In genomic region chr3:196537319-196537984, GRCh38 we compare ENCODE assay signal across 8 cellular contexts. TPM values are rescaled to one million over a fixed set of nuclear protein-coding genes. Genes with fewer than 3 reads are reported as not detected.
A peak's percentile ranks its signal among the peaks of the same experiment; 100 is the strongest.
DNase-seq lines count a peak whose midpoint lies in the region; ATAC-seq and TF ChIP-seq lines count a peak whose summit lies in the region.

No MANE protein-coding gene starts in this region.

- H3K9me3 Mint-ChIP-seq in CD4-positive, CD25-positive, alpha-beta regulatory T cell: no peaks in the 10 kb centered on the region
- peaks cover 2% of the 10 kb centered on the region for H3K9me3 Mint-ChIP-seq in nephron

- intact Hi-C loops in IMR-90 (cut with micrococcal nuclease): no loop called here
- intact Hi-C loops in tibial artery (cut with DNase I; ENCODE audit: low total_unique reads): loop anchor here (10.0 kb wide), 1 partner anchor 137 kb away; no protein-coding TSS in a partner anchor

- H3K27ac ChIP-seq in CD4-positive, CD25-positive, alpha-beta regulatory T cell (ENCODE audit: insufficient read depth, low read length, poor library complexity, severe bottlenecking): no peak overlapping the region
- H3K27ac ChIP-seq in IMR-90 (ENCODE audit: insufficient read depth, low read length) (no peak overlapping the region), tibial artery (no peak overlapping the region)

- H3K36me3 ChIP-seq in CD4-positive, CD25-positive, alpha-beta regulatory T cell (ENCODE audit: control insufficient read depth, insufficient read depth, low read length): no peaks in the 10 kb centered on the region
- H3K36me3 ChIP-seq in IMR-90 (ENCODE audit: control insufficient read depth, insufficient read depth, low read length): no peaks in the 10 kb centered on the region
- no peaks in the 10 kb centered on the region for H3K36me3 ChIP-seq in tibial artery

- CTCF ChIA-PET in IMR-90 (lab: Yijun Ruan, JAX): no interaction called here

- H3K4me1 ChIP-seq in CD4-positive, CD25-positive, alpha-beta regulatory T cell (ENCODE audit: control insufficient read depth, insufficient read depth, low read length, poor library complexity, severe bottlenecking): no peaks in the 10 kb centered on the region
- no peaks in the 10 kb centered on the region for H3K4me1 ChIP-seq in IMR-90 (ENCODE audit: control insufficient read depth, insufficient read depth, low read length)
- no peaks in the 10 kb centered on the region for H3K4me1 ChIP-seq in tibial artery

- dilution Hi-C loops in IMR-90 (cut with HindIII; ENCODE audit: low sequenced_read_pairs, unreplicated experiment): no loop called here

- no peak for TF ChIP-seq POLR2A in IMR-90 (IDR thresholded peaks at IDR 0.05; ENCODE audit: low read depth, low read length)

- no peak overlapping the region for H3K14ac ChIP-seq in IMR-90 (replicated peaks; ENCODE audit: low read depth, low read length)

- no peak overlapping the region for H2AFZ ChIP-seq in IMR-90 (replicated peaks; ENCODE audit: low read length, poor library complexity)

- H3K56ac ChIP-seq in IMR-90 (ENCODE audit: extremely low read depth, insufficient read depth, low read length): no peak overlapping the region

- no peak overlapping the region for H4K8ac ChIP-seq in IMR-90 (ENCODE audit: low read depth in 2 of 2, low read length in 2 of 2)

- H3K4me3 ChIP-seq in CD4-positive, CD25-positive, alpha-beta regulatory T cell (ENCODE audit: low read depth, low read length): no peak overlapping the region
- H3K4me3 ChIP-seq in IMR-90 (ENCODE audit: insufficient read depth, low read depth, low read length): no peak overlapping the region
- H3K4me3 ChIP-seq in tibial artery: no peak overlapping the region

- no peak overlapping the region for H3K4ac ChIP-seq in IMR-90 (ENCODE audit: low read depth, low read length)

- H3K27me3 ChIP-seq in CD4-positive, CD25-positive, alpha-beta regulatory T cell (ENCODE audit: control insufficient read depth, insufficient read depth, low read length): no peaks in the 10 kb centered on the region
- H3K27me3 ChIP-seq in IMR-90 (ENCODE audit: control insufficient read depth, insufficient read depth, low read length) (no peaks in the 10 kb centered on the region; the same call in 1 of the 2 replicates), tibial artery (no peaks in the 10 kb centered on the region)

- TF ChIP-seq CTCF in IMR-90 (conservative IDR thresholded peaks at IDR 0.05; ENCODE audit: low read depth, low read length) (peak; percentile 55), nephron (IDR thresholded peaks at IDR 0.05; ENCODE audit: unreplicated experiment in 3 of 3) (peak; percentile 40 to 57 (median 54)), tibial artery (IDR thresholded peaks at IDR 0.05) (peak; percentile 56 to 57)

- no peak overlapping the region for H2BK15ac ChIP-seq in IMR-90 (ENCODE audit: low read depth, low read length)

- H4K20me1 ChIP-seq in IMR-90 (ENCODE audit: insufficient read depth, low read length): no peaks in the 10 kb centered on the region

- H3K4me1 Mint-ChIP-seq in CD4-positive, CD25-positive, alpha-beta regulatory T cell: peaks cover 4 to 6% (median 5%) of the 10 kb centered on the region in 4 donors
- no peaks in the 10 kb centered on the region for H3K4me1 Mint-ChIP-seq in nephron

- no peak overlapping the region for H2AK9ac ChIP-seq in IMR-90 (replicated peaks; ENCODE audit: low read depth, low read length, poor library complexity)

- no peaks in the 10 kb centered on the region for H3K9me1 ChIP-seq in IMR-90 (ENCODE audit: insufficient read depth, low read length)

- H3K36me3 Mint-ChIP-seq in CD4-positive, CD25-positive, alpha-beta regulatory T cell: no peaks in the 10 kb centered on the region
- no peaks in the 10 kb centered on the region for H3K36me3 Mint-ChIP-seq in nephron (ENCODE audit: low read depth)

- no peak overlapping the region for H3K9ac ChIP-seq in IMR-90 (ENCODE audit: low read depth, low read length)

- H3K27ac Mint-ChIP-seq in CD4-positive, CD25-positive, alpha-beta regulatory T cell: no peak overlapping the region
- H3K27ac Mint-ChIP-seq in nephron: no peak overlapping the region

- H3K9me3 ChIP-seq in CD4-positive, CD25-positive, alpha-beta regulatory T cell (ENCODE audit: control insufficient read depth in 2 of 2, low read length in 2 of 2): no peaks in the 10 kb centered on the region
- H3K9me3 ChIP-seq in IMR-90 (ENCODE audit: control insufficient read depth, insufficient read depth, low read length): no peaks in the 10 kb centered on the region
- H3K9me3 ChIP-seq in tibial artery: no peaks in the 10 kb centered on the region

- no peak overlapping the region for H2BK120ac ChIP-seq in IMR-90 (ENCODE audit: low read depth, low read length)

- H3K27me3 Mint-ChIP-seq in CD4-positive, CD25-positive, alpha-beta regulatory T cell: peaks cover 12% of the 10 kb centered on the region
- peaks cover 17% of the 10 kb centered on the region for H3K27me3 Mint-ChIP-seq in nephron (ENCODE audit: low read depth)

- in situ Hi-C loops in IMR-90 (cut with MboI; ENCODE audit: low sequenced_read_pairs): no loop called here

- no peak overlapping the region for H3K4me3 Mint-ChIP-seq in CD4-positive, CD25-positive, alpha-beta regulatory T cell
- H3K4me3 Mint-ChIP-seq in nephron: no peak overlapping the region

- POLR2A ChIA-PET in IMR-90 (lab: Charles Lee; ENCODE audit: unreplicated experiment): no interaction called here

- DNase-seq in CD4-positive, CD25-positive, alpha-beta regulatory T cell: peak; percentile 54 to 67 (median 57)
- DNase-seq in IMR-90 (peak; percentile 13), dermis blood vessel endothelial cell (peak; percentile 44), tibial artery (peak in 1 of 2 donors; percentile 41), SHP77 treated with DMSO at 0.1 percent for 48 hours (lab: John Stamatoyannopoulos, UW) (no peak)
- DNase-seq in activated CD4-positive, alpha-beta T cell treated with anti-CD3 and anti-CD28 coated beads for 48 hours: peak; percentile 80

- H3K4me2 ChIP-seq in IMR-90 (ENCODE audit: low read depth, low read length): no peak overlapping the region

- no peak overlapping the region for H4K91ac ChIP-seq in IMR-90 (ENCODE audit: insufficient read depth, low read depth, low read length)

- H2BK20ac ChIP-seq in IMR-90 (ENCODE audit: low read depth, low read length): no peak overlapping the region

- H3K79me1 ChIP-seq in IMR-90 (ENCODE audit: low read depth in 1 of 2, low read length in 2 of 2): no peaks in the 10 kb centered on the region

- peak; percentile 35 for TF ChIP-seq RAD21 in IMR-90 (IDR thresholded peaks at IDR 0.05; ENCODE audit: low read length)

- H3K23ac ChIP-seq in IMR-90 (ENCODE audit: low read depth, low read length): no peak overlapping the region

- no peak overlapping the region for H2BK5ac ChIP-seq in IMR-90 (ENCODE audit: low read depth, low read length, poor library complexity, severe bottlenecking)

- no peak overlapping the region for H2AK5ac ChIP-seq in IMR-90 (ENCODE audit: low read depth, low read length)

- no TSS peak for BruUV-seq in IMR-90 (replicated peaks; lab: Mats Ljungman, UMichigan)

- ATAC-seq in CD4-positive, CD25-positive, alpha-beta regulatory T cell (ENCODE audit: low read depth in 2 of 2): peak in 1 of 2 donors; percentile 28
- no peak for ATAC-seq in IMR-90 (ENCODE audit: low read depth)
- no peak for ATAC-seq in GM21367 (IDR thresholded peaks at IDR 0.05; ENCODE audit: unreplicated experiment)

- no peak overlapping the region for H4K5ac ChIP-seq in IMR-90 (ENCODE audit: low read depth, low read length)

- H3K18ac ChIP-seq in IMR-90 (ENCODE audit: low read depth, low read length): no peak overlapping the region

- WGBS in IMR-90 (ENCODE audit: extremely low coverage in 2 of 2, insufficient read length in 1 of 2), 2 experiments: 49% methylated on average over 4 of the region's 18 CpGs; no CpG with 5 or more reads in 1 of the 2 experiments

TF ChIP-seq in IMR-90, 13 proteins besides CTCF, POLR2A, EP300 and RAD21 (continues in another document):
- TF ChIP-seq CHD1 (IDR thresholded peaks at IDR 0.05; ENCODE audit: low read depth, low read length) (no peak), MXI1 (IDR thresholded peaks at IDR 0.05; ENCODE audit: borderline replicate concordance, low read depth, low read length) (no peak)

RNA-seq across cellular contexts. Expression of gene SMCO1, which starts 22.3 kb away (rescaled TPM):
- not detected for total RNA-seq in CD4-positive, CD25-positive, alpha-beta regulatory T cell
- polyA plus RNA-seq in CD4-positive, CD25-positive, alpha-beta regulatory T cell: not detected
- total RNA-seq in IMR-90 (2012; rRNA removed) (not detected in 2 replicates), dermis blood vessel endothelial cell (not detected in 2 replicates)
- polyA plus RNA-seq in IMR-90 (2012; rRNA removed): not detected in 2 replicates
- not detected in 2 replicates for polyA plus RNA-seq in IMR-90 (2012; cell fraction: cytosol; rRNA removed)
- 0.03 TPM in 1 of 2 replicates, not detected in the other for polyA plus RNA-seq in IMR-90 (2012; cell fraction: nucleus; rRNA removed; ENCODE audit: low replicate concordance)

RNA-seq across cellular contexts. Expression of gene WDR53, which starts 30.9 kb away (rescaled TPM):
- total RNA-seq in CD4-positive, CD25-positive, alpha-beta regulatory T cell: 32.3 TPM
- 10 to 100 TPM; 34.0 to 46.0 (median 36.4) TPM for polyA plus RNA-seq in CD4-positive, CD25-positive, alpha-beta regulatory T cell
- total RNA-seq in IMR-90 (2012; rRNA removed) (5.7 and 6.4 TPM in 2 replicates), dermis blood vessel endothelial cell (7.8 and 8.3 TPM in 2 replicates)
- polyA plus RNA-seq in IMR-90 (2012; rRNA removed): 5.3 and 5.9 TPM in 2 replicates
- 1.1 and 3.2 TPM in 2 replicates for polyA plus RNA-seq in IMR-90 (2012; cell fraction: cytosol; rRNA removed)
- 0.75 and 3.9 TPM in 2 replicates for polyA plus RNA-seq in IMR-90 (2012; cell fraction: nucleus; rRNA removed; ENCODE audit: low replicate concordance)

RNA-seq across cellular contexts. Expression of gene FBXO45, which starts 31.0 kb away (rescaled TPM):
- 9.1 TPM for total RNA-seq in CD4-positive, CD25-positive, alpha-beta regulatory T cell
- 1 to 10 TPM; 3.2 to 8.2 (median 4.6) TPM for polyA plus RNA-seq in CD4-positive, CD25-positive, alpha-beta regulatory T cell
- 5.0 and 11.7 TPM in 2 replicates for total RNA-seq in IMR-90 (2012; rRNA removed)
- polyA plus RNA-seq in IMR-90 (2012; rRNA removed): 3.1 and 3.8 TPM in 2 replicates
- 0.70 and 0.81 TPM in 2 replicates for polyA plus RNA-seq in IMR-90 (2012; cell fraction: cytosol; rRNA removed)
- 0.33 and 0.91 TPM in 2 replicates for polyA plus RNA-seq in IMR-90 (2012; cell fraction: nucleus; rRNA removed; ENCODE audit: low replicate concordance)
- total RNA-seq in dermis blood vessel endothelial cell: 17.2 and 24.2 TPM in 2 replicates

RNA-seq across cellular contexts. Expression of gene RNF168, which starts 33.9 kb away (rescaled TPM):
- total RNA-seq in CD4-positive, CD25-positive, alpha-beta regulatory T cell: 29.5 TPM
- polyA plus RNA-seq in CD4-positive, CD25-positive, alpha-beta regulatory T cell: 10 to 100 TPM in 1 of 4 donors, 1 to 10 TPM in 3; 8.3 to 10.5 (median 8.6) TPM
- total RNA-seq in IMR-90 (2012; rRNA removed) (15.2 and 18.1 TPM in 2 replicates), dermis blood vessel endothelial cell (23.5 TPM in 2 replicates)
- polyA plus RNA-seq in IMR-90 (2012; rRNA removed): 2.5 TPM in 2 replicates
- polyA plus RNA-seq in IMR-90 (2012; cell fraction: cytosol; rRNA removed): 0.81 and 1.3 TPM in 2 replicates
- polyA plus RNA-seq in IMR-90 (2012; cell fraction: nucleus; rRNA removed; ENCODE audit: low replicate concordance): 1.3 and 3.3 TPM in 2 replicates
